9 cellular contexts compared by ENCODE assay signal in genomic region chr9:126517751-126518261, GRCh38.
A peak's percentile ranks its signal among the peaks of the same experiment; 100 is the strongest.
DNase-seq lines count a peak whose midpoint lies in the region; ATAC-seq and TF ChIP-seq lines count a peak whose summit lies in the region.
"Had no signal": no experiment of that assay in that cellular context is flagged by ENCODE, and none has a peak within 500 bp of the region (broad histone marks: within the 10 kb centered on the region; RNA-seq: fewer than 3 reads in every experiment).

No MANE protein-coding gene starts in this region.

- no peak overlapping the region for H3K27ac Mint-ChIP-seq in endothelial cell (ENCODE audit: unreplicated experiment)

- no peak for TF ChIP-seq POLR2A in gastroesophageal sphincter (IDR thresholded peaks at IDR 0.05)

- H3K27ac ChIP-seq in SK-N-MC (no peak overlapping the region), gastroesophageal sphincter (peak overlapping the region in 3 of 4 donors; percentile 76 to 79 (median 76)), subcutaneous abdominal adipose tissue (ENCODE audit: low read depth, low read length) (peak overlapping the region; percentile 30)

- H3K4me3 ChIP-seq in SK-N-MC, result peak overlapping the region; percentile 65
- H3K4me3 ChIP-seq in gastroesophageal sphincter, result peak overlapping the region in 1 of 2 donors; percentile 47
- peak overlapping the region in 2 of 5 donors; percentile 56 to 60 for H3K4me3 ChIP-seq in subcutaneous abdominal adipose tissue (ENCODE audit: low read depth in 1 of 5, low read length in 5 of 5)

- DNase-seq in activated T-cell treated with anti-CD3 and anti-CD28 coated beads, Interleukin-2, amount 50 U/mL, for 4 hours, result no peak
- DNase-seq in activated T-cell treated with anti-CD3 and anti-CD28 coated beads for 4 hours (no peak), SK-N-MC (ENCODE audit: low read depth, low spot score) (no peak), endothelial cell (ENCODE audit: low spot score) (no peak)
- DNase-seq: NCI-H2081 treated with DMSO at 0.1 percent for 48 hours had no signal

- H3K27me3 Mint-ChIP-seq in activated T-cell treated with anti-CD3 and anti-CD28 coated beads, Interleukin-2, amount 50 U/mL, for 4 hours (ENCODE audit: low read depth), result peaks cover 53% of the 10 kb centered on the region
- H3K27me3 Mint-ChIP-seq in endothelial cell (ENCODE audit: unreplicated experiment), result no peaks in the 10 kb centered on the region

- H3K36me3 ChIP-seq in SK-N-MC (ENCODE audit: insufficient read depth, low read length), result no peaks in the 10 kb centered on the region
- no peaks in the 10 kb centered on the region for H3K36me3 ChIP-seq in gastroesophageal sphincter
- H3K36me3 ChIP-seq in subcutaneous abdominal adipose tissue (ENCODE audit: control insufficient read depth in 5 of 5, insufficient read depth in 5 of 5, low read length in 5 of 5), result no peaks in the 10 kb centered on the region

- H3K4me1 ChIP-seq in gastroesophageal sphincter (peaks cover 0 to 64% (median 9%) of the 10 kb centered on the region in 3 donors), subcutaneous abdominal adipose tissue (ENCODE audit: control insufficient read depth in 5 of 5, insufficient read depth in 5 of 5, low read length in 5 of 5) (peaks cover 4 to 34% (median 26%) of the 10 kb centered on the region in 5 donors)

- TF ChIP-seq EP300 in gastroesophageal sphincter (IDR thresholded peaks at IDR 0.05), result no peak

- WGBS in gastroesophageal sphincter (ENCODE audit: low coverage in 1 of 2), 2 donors, result 13 to 25% methylated on average over 9 of the region's 9 CpGs

- H3K9me3 ChIP-seq in SK-N-MC (ENCODE audit: low read depth, low read length) (no peaks in the 10 kb centered on the region), gastroesophageal sphincter (no peaks in the 10 kb centered on the region), subcutaneous abdominal adipose tissue (ENCODE audit: control insufficient read depth in 5 of 5, low read length in 5 of 5) (no peaks in the 10 kb centered on the region)

- H3K36me3 Mint-ChIP-seq in activated T-cell treated with anti-CD3 and anti-CD28 coated beads, Interleukin-2, amount 50 U/mL, for 4 hours (ENCODE audit: insufficient read depth), result no peaks in the 10 kb centered on the region
- no peaks in the 10 kb centered on the region for H3K36me3 Mint-ChIP-seq in endothelial cell (ENCODE audit: low read depth, unreplicated experiment)

- no peak for ATAC-seq in activated T-cell treated with anti-CD3 and anti-CD28 coated beads, Interleukin-2, amount 50 U/mL, for 4 hours
- ATAC-seq in gastroesophageal sphincter (no peak), HG03442 (IDR thresholded peaks at IDR 0.05; ENCODE audit: unreplicated experiment) (no peak), GM19452 (IDR thresholded peaks at IDR 0.05; ENCODE audit: unreplicated experiment) (no peak)

- TF ChIP-seq CTCF in gastroesophageal sphincter (IDR thresholded peaks at IDR 0.05), result no peak
- TF ChIP-seq CTCF in endothelial cell (IDR thresholded peaks at IDR 0.05; ENCODE audit: unreplicated experiment), result no peak

- H3K9ac ChIP-seq in SK-N-MC (ENCODE audit: insufficient read length) (no peak overlapping the region), subcutaneous abdominal adipose tissue (ENCODE audit: low read length in 5 of 5) (no peak overlapping the region)

- H3K4me3 Mint-ChIP-seq in activated T-cell treated with anti-CD3 and anti-CD28 coated beads, Interleukin-2, amount 50 U/mL, for 4 hours, result peak overlapping the region; percentile 81
- no peak overlapping the region for H3K4me3 Mint-ChIP-seq in endothelial cell (ENCODE audit: unreplicated experiment)

- peaks cover 33% of the 10 kb centered on the region for H3K4me1 Mint-ChIP-seq in activated T-cell treated with anti-CD3 and anti-CD28 coated beads, Interleukin-2, amount 50 U/mL, for 4 hours (ENCODE audit: low read depth)
- peaks cover 3% of the 10 kb centered on the region for H3K4me1 Mint-ChIP-seq in endothelial cell (ENCODE audit: unreplicated experiment)

- H3K27me3 ChIP-seq in gastroesophageal sphincter (peaks cover 96% of the 10 kb centered on the region), subcutaneous abdominal adipose tissue (ENCODE audit: control insufficient read depth in 5 of 5, insufficient read depth in 4 of 5, low read length in 5 of 5) (peaks cover 36 to 69% (median 49%) of the 10 kb centered on the region in 5 donors)

- H3K9me3 Mint-ChIP-seq in activated T-cell treated with anti-CD3 and anti-CD28 coated beads, Interleukin-2, amount 50 U/mL, for 4 hours, result no peaks in the 10 kb centered on the region
- H3K9me3 Mint-ChIP-seq in endothelial cell (ENCODE audit: unreplicated experiment), result no peaks in the 10 kb centered on the region
